ENCODE assay signal across 1 cellular context in the genomic region with DNA sequence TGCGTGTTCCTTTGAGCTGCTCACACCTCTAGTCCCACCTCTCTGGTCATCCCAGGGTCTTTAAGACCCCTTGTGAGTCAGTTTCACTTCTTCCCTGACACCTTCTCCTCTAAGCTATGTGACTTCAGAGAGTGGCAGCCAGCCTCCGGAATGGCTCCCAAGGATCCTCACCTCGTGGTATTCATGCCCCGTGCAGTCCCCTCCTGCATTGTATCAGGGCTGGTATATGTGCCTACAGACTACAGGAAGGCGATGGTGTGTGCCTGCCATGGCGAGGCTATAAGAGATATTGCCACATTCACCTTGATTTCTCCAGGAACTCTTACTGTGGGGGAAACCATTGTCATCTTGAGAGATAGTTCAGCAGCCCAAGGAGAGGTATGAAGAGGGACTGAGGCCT.
TF ChIP-seq lines count a peak whose summit lies in the region.

No MANE protein-coding gene starts in this region.

TF ChIP-seq in H1, 55 proteins besides CTCF, POLR2A, EP300 and RAD21:
- TF ChIP-seq SP4 (IDR thresholded peaks at IDR 0.05; ENCODE audit: low read length) (no peak), JUN (IDR thresholded peaks at IDR 0.05; ENCODE audit: low read depth, low read length) (no peak), KDM4A (IDR thresholded peaks at IDR 0.05; ENCODE audit: low read depth, low read length, severe bottlenecking) (no peak), GABPA (IDR thresholded peaks at IDR 0.05; ENCODE audit: borderline replicate concordance, insufficient read depth, low read length) (no peak), GTF2F1 (IDR thresholded peaks at IDR 0.05; ENCODE audit: borderline replicate concordance, low read depth, low read length) (no peak), FOSL1 (IDR thresholded peaks at IDR 0.05; ENCODE audit: insufficient read depth, low read depth, low read length) (no peak), TAF7 (optimal IDR thresholded peaks at IDR 0.05; ENCODE audit: borderline replicate concordance, low read depth, low read length) (no peak), SRF (IDR thresholded peaks at IDR 0.05; ENCODE audit: low read depth, low read length) (no peak), YY1 (IDR thresholded peaks at IDR 0.05; ENCODE audit: low read depth, low read length) (no peak), TEAD4 (IDR thresholded peaks at IDR 0.05; ENCODE audit: low read depth, low read length) (no peak), TAF1 (IDR thresholded peaks at IDR 0.05; ENCODE audit: low read depth, low read length) (no peak), JUND (IDR thresholded peaks at IDR 0.05; ENCODE audit: low read length) (no peak), CEBPB (IDR thresholded peaks at IDR 0.05; ENCODE audit: low read depth, low read length) (no peak), SP2 (IDR thresholded peaks at IDR 0.05; ENCODE audit: low read length) (no peak)
- TF ChIP-seq, protein P1, sequence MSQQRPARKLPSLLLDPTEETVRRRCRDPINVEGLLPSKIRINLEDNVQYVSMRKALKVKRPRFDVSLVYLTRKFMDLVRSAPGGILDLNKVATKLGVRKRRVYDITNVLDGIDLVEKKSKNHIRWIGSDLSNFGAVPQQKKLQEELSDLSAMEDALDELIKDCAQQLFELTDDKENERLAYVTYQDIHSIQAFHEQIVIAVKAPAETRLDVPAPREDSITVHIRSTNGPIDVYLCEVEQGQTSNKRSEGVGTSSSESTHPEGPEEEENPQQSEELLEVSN (IDR thresholded peaks at IDR 0.05), result no peak
- TF ChIP-seq, protein P2, sequence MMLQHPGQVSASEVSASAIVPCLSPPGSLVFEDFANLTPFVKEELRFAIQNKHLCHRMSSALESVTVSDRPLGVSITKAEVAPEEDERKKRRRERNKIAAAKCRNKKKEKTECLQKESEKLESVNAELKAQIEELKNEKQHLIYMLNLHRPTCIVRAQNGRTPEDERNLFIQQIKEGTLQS (IDR thresholded peaks at IDR 0.05; ENCODE audit: insufficient read depth, low read depth, low read length), result no peak
- TF ChIP-seq, protein P3, sequence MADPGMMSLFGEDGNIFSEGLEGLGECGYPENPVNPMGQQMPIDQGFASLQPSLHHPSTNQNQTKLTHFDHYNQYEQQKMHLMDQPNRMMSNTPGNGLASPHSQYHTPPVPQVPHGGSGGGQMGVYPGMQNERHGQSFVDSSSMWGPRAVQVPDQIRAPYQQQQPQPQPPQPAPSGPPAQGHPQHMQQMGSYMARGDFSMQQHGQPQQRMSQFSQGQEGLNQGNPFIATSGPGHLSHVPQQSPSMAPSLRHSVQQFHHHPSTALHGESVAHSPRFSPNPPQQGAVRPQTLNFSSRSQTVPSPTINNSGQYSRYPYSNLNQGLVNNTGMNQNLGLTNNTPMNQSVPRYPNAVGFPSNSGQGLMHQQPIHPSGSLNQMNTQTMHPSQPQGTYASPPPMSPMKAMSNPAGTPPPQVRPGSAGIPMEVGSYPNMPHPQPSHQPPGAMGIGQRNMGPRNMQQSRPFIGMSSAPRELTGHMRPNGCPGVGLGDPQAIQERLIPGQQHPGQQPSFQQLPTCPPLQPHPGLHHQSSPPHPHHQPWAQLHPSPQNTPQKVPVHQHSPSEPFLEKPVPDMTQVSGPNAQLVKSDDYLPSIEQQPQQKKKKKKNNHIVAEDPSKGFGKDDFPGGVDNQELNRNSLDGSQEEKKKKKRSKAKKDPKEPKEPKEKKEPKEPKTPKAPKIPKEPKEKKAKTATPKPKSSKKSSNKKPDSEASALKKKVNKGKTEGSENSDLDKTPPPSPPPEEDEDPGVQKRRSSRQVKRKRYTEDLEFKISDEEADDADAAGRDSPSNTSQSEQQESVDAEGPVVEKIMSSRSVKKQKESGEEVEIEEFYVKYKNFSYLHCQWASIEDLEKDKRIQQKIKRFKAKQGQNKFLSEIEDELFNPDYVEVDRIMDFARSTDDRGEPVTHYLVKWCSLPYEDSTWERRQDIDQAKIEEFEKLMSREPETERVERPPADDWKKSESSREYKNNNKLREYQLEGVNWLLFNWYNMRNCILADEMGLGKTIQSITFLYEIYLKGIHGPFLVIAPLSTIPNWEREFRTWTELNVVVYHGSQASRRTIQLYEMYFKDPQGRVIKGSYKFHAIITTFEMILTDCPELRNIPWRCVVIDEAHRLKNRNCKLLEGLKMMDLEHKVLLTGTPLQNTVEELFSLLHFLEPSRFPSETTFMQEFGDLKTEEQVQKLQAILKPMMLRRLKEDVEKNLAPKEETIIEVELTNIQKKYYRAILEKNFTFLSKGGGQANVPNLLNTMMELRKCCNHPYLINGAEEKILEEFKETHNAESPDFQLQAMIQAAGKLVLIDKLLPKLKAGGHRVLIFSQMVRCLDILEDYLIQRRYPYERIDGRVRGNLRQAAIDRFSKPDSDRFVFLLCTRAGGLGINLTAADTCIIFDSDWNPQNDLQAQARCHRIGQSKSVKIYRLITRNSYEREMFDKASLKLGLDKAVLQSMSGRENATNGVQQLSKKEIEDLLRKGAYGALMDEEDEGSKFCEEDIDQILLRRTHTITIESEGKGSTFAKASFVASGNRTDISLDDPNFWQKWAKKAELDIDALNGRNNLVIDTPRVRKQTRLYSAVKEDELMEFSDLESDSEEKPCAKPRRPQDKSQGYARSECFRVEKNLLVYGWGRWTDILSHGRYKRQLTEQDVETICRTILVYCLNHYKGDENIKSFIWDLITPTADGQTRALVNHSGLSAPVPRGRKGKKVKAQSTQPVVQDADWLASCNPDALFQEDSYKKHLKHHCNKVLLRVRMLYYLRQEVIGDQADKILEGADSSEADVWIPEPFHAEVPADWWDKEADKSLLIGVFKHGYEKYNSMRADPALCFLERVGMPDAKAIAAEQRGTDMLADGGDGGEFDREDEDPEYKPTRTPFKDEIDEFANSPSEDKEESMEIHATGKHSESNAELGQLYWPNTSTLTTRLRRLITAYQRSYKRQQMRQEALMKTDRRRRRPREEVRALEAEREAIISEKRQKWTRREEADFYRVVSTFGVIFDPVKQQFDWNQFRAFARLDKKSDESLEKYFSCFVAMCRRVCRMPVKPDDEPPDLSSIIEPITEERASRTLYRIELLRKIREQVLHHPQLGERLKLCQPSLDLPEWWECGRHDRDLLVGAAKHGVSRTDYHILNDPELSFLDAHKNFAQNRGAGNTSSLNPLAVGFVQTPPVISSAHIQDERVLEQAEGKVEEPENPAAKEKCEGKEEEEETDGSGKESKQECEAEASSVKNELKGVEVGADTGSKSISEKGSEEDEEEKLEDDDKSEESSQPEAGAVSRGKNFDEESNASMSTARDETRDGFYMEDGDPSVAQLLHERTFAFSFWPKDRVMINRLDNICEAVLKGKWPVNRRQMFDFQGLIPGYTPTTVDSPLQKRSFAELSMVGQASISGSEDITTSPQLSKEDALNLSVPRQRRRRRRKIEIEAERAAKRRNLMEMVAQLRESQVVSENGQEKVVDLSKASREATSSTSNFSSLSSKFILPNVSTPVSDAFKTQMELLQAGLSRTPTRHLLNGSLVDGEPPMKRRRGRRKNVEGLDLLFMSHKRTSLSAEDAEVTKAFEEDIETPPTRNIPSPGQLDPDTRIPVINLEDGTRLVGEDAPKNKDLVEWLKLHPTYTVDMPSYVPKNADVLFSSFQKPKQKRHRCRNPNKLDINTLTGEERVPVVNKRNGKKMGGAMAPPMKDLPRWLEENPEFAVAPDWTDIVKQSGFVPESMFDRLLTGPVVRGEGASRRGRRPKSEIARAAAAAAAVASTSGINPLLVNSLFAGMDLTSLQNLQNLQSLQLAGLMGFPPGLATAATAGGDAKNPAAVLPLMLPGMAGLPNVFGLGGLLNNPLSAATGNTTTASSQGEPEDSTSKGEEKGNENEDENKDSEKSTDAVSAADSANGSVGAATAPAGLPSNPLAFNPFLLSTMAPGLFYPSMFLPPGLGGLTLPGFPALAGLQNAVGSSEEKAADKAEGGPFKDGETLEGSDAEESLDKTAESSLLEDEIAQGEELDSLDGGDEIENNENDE (IDR thresholded peaks at IDR 0.05; ENCODE audit: insufficient replicate concordance, low read length), result no peak
- TF ChIP-seq, protein P4, sequence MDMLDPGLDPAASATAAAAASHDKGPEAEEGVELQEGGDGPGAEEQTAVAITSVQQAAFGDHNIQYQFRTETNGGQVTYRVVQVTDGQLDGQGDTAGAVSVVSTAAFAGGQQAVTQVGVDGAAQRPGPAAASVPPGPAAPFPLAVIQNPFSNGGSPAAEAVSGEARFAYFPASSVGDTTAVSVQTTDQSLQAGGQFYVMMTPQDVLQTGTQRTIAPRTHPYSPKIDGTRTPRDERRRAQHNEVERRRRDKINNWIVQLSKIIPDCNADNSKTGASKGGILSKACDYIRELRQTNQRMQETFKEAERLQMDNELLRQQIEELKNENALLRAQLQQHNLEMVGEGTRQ (IDR thresholded peaks at IDR 0.05; ENCODE audit: low read length), result no peak
- TF ChIP-seq, protein P5, sequence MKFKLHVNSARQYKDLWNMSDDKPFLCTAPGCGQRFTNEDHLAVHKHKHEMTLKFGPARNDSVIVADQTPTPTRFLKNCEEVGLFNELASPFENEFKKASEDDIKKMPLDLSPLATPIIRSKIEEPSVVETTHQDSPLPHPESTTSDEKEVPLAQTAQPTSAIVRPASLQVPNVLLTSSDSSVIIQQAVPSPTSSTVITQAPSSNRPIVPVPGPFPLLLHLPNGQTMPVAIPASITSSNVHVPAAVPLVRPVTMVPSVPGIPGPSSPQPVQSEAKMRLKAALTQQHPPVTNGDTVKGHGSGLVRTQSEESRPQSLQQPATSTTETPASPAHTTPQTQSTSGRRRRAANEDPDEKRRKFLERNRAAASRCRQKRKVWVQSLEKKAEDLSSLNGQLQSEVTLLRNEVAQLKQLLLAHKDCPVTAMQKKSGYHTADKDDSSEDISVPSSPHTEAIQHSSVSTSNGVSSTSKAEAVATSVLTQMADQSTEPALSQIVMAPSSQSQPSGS (IDR thresholded peaks at IDR 0.05; ENCODE audit: low read length), result no peak
